1 cellular context compared by ENCODE assay signal in the genomic region with DNA sequence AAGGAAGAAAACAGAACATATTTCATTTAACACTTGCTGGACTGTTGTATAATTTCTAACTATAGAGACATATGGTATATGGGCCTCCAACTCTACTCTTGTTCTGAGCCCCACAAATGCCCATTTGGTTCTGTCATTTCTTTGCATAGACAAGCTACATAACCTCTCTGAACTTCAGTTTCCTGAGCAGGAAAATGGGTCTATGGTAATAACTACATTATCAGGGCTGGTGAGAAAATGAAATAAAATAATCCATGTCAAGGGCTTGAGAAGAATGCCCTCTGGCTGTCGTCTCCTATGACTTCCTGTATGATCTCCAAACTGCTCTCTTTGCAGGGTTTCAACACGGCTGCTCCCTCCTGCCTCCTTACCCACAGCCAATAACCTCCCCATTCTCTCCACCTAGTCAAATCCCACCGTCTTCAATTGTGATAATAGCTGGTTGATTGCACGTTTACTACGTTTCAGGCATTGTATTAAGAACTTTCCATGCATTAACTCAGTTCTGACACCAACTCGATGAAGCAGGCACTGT.
TF ChIP-seq lines count a peak whose summit lies in the region.

No MANE protein-coding gene starts in this region.

TF ChIP-seq in GM23338, 12 proteins besides CTCF, POLR2A, EP300 and RAD21 (continued from another document):
- TF ChIP-seq JUNB (IDR thresholded peaks at IDR 0.05; ENCODE audit: unreplicated experiment) (no peak), CREB1 (CRISPR knock-in tag; IDR thresholded peaks at IDR 0.05; ENCODE audit: low read depth) (no peak), STAT1 (IDR thresholded peaks at IDR 0.05; ENCODE audit: unreplicated experiment) (no peak), POLR2AphosphoS5 (IDR thresholded peaks at IDR 0.05; ENCODE audit: low read depth) (no peak)
- TF ChIP-seq, protein P1, sequence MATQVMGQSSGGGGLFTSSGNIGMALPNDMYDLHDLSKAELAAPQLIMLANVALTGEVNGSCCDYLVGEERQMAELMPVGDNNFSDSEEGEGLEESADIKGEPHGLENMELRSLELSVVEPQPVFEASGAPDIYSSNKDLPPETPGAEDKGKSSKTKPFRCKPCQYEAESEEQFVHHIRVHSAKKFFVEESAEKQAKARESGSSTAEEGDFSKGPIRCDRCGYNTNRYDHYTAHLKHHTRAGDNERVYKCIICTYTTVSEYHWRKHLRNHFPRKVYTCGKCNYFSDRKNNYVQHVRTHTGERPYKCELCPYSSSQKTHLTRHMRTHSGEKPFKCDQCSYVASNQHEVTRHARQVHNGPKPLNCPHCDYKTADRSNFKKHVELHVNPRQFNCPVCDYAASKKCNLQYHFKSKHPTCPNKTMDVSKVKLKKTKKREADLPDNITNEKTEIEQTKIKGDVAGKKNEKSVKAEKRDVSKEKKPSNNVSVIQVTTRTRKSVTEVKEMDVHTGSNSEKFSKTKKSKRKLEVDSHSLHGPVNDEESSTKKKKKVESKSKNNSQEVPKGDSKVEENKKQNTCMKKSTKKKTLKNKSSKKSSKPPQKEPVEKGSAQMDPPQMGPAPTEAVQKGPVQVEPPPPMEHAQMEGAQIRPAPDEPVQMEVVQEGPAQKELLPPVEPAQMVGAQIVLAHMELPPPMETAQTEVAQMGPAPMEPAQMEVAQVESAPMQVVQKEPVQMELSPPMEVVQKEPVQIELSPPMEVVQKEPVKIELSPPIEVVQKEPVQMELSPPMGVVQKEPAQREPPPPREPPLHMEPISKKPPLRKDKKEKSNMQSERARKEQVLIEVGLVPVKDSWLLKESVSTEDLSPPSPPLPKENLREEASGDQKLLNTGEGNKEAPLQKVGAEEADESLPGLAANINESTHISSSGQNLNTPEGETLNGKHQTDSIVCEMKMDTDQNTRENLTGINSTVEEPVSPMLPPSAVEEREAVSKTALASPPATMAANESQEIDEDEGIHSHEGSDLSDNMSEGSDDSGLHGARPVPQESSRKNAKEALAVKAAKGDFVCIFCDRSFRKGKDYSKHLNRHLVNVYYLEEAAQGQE (IDR thresholded peaks at IDR 0.05; ENCODE audit: unreplicated experiment), result no peak
